Comparison of ENCODE assay signal across 8 cellular contexts in the genomic region with DNA sequence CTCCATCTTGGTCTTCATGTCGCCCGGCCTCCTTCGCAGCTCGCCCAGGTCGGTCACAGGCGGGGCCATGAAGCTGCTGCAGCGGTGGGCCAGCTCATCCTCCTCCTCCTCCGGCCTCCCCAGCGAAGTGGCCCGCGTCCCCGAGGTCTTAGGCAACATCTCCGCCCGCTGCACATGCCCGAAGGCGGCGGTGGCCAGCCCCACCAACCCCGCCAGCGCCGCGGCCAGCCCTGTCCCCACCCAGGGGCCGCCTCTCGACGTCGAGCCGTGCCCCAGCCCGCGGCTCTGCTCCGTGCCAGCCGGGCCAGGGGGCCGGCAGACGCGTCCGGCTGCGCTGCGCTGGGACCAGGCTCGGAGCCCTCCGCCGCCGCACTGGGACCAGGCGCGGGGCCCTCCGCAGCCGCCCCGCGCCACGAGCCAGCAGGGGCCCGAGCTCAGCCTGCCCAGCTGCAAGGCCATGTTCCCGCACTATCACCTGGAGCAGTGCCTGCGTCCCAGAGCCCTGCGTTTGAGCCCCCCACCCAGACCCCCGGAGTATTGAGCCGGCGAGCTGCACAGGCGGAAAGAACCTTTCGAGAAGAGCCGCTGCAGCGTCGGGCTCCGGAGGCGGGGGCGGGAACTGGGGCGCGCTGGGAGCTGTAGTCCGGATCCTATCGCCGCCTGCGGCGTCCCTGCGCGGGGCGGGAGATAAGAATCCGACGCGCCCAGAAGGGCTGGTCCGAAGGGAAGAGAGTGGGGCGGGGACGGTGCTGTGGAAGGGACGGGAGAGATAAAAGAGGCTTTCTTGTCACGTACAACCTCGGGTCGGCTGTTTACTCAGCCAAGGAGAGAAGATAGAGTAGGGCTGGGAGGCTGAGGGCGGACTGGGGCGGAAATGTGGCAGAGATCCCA. TPM values are rescaled to one million over a fixed set of nuclear protein-coding genes. Genes with fewer than 3 reads are reported as not detected.
DNase-seq lines count a peak whose midpoint lies in the region; ATAC-seq and TF ChIP-seq lines count a peak whose summit lies in the region.

A gene (minus strand): TSS at position 566 of the 891 bp plus-strand sequence. CDS start 107 bp downstream, at position 459.

- H3K4me1 ChIP-seq in left ventricle myocardium inferior: peaks cover 47% of the 10 kb centered on the region
- H3K4me1 ChIP-seq in psoas muscle: peaks cover 7% of the 10 kb centered on the region
- no peaks in the 10 kb centered on the region for H3K4me1 ChIP-seq in urinary bladder (ENCODE audit: insufficient read depth)

- in situ Hi-C loops in GM13977 (cut with MboI; ENCODE audit: low pct_unique_long_range_greater_than_20kb, low sequenced_read_pairs, unreplicated experiment): loop anchor here (25.0 kb wide), 1 partner anchor 556 kb away; a partner anchor contains a TSS

- peak within 1 kb of the TSS; percentile 83 for H3K27ac Mint-ChIP-seq in T-helper 1 cell treated with Interleukin-12 subunit alpha and Interleukin-12 subunit beta and Interleukin-4 antibody, amounts not matched to agents 30 μg/mL and 1 μg/mL, for 36 hours

- H3K9me3 ChIP-seq in left ventricle myocardium inferior (replicated peaks) (no peaks in the 10 kb centered on the region), psoas muscle (no peaks in the 10 kb centered on the region)

- H3K4me3 Mint-ChIP-seq in T-helper 1 cell treated with Interleukin-12 subunit alpha and Interleukin-12 subunit beta and Interleukin-4 antibody, amounts not matched to agents 30 μg/mL and 1 μg/mL, for 36 hours: peak within 1 kb of the TSS; percentile 96

- no peaks in the 10 kb centered on the region for H3K27me3 ChIP-seq in left ventricle myocardium inferior (ENCODE audit: low read depth)
- no peaks in the 10 kb centered on the region for H3K27me3 ChIP-seq in psoas muscle (ENCODE audit: insufficient read depth in 3 of 3, low read length in 2 of 3)

- peaks cover 5% of the 10 kb centered on the region for H3K9me3 Mint-ChIP-seq in T-helper 1 cell treated with Interleukin-12 subunit alpha and Interleukin-12 subunit beta and Interleukin-4 antibody, amounts not matched to agents 30 μg/mL and 1 μg/mL, for 36 hours

- H3K36me3 ChIP-seq in left ventricle myocardium inferior (peaks cover 23% of the 10 kb centered on the region), psoas muscle (ENCODE audit: insufficient read depth in 1 of 2, low read depth in 1 of 2) (peaks cover 3 to 31% of the 10 kb centered on the region in 2 donors), urinary bladder (ENCODE audit: insufficient read depth) (peaks cover 2% of the 10 kb centered on the region)

- H3K27ac ChIP-seq in left ventricle myocardium inferior (replicated peaks) (peak within 1 kb of the TSS; percentile 90), psoas muscle (peak within 1 kb of the TSS; percentile 66), urinary bladder (ENCODE audit: low read depth) (peak within 1 kb of the TSS; percentile 61)

- peak within 1 kb of the TSS; percentile 92 for H3K4me3 ChIP-seq in left ventricle myocardium inferior
- H3K4me3 ChIP-seq in psoas muscle: peak within 1 kb of the TSS; percentile 91
- H3K4me3 ChIP-seq in urinary bladder (ENCODE audit: low read depth, low read length): peak within 1 kb of the TSS; percentile 86

- intact Hi-C loops in left ventricle myocardium inferior (cut with micrococcal nuclease): loop anchor here (5.0 to 10.0 kb wide), 2 partner anchors 71 to 402 kb away; a partner anchor contains a TSS
- intact Hi-C loops in psoas muscle (cut with DNase I): loop anchor here in 1 of 2 donors (5.0 to 10.0 kb wide), 2 partner anchors 66 to 302 kb away; no protein-coding TSS in a partner anchor

- H3K36me3 Mint-ChIP-seq in T-helper 1 cell treated with Interleukin-12 subunit alpha and Interleukin-12 subunit beta and Interleukin-4 antibody, amounts not matched to agents 30 μg/mL and 1 μg/mL, for 36 hours (ENCODE audit: low read depth): peaks cover 21% of the 10 kb centered on the region

- ATAC-seq in HG02798 (IDR thresholded peaks at IDR 0.05; ENCODE audit: poor library complexity, unreplicated experiment): peak; percentile 96
- peak; percentile 92 to 99 (median 98) for ATAC-seq in psoas muscle

- peaks cover 4% of the 10 kb centered on the region for H3K27me3 Mint-ChIP-seq in T-helper 1 cell treated with Interleukin-12 subunit alpha and Interleukin-12 subunit beta and Interleukin-4 antibody, amounts not matched to agents 30 μg/mL and 1 μg/mL, for 36 hours (ENCODE audit: low read depth)

- TF ChIP-seq CTCF in GM13977 (IDR thresholded peaks at IDR 0.05; ENCODE audit: extremely low read depth, insufficient read depth, missing control alignments) (no peak), left ventricle myocardium inferior (IDR thresholded peaks at IDR 0.05; ENCODE audit: borderline replicate concordance) (no peak), psoas muscle (IDR thresholded peaks at IDR 0.05) (no peak)

- DNase-seq in GM13977 (ENCODE audit: low spot score) (peak; percentile 92), NCI-H1436 treated with DMSO at 0.1 percent for 48 hours (lab: John Stamatoyannopoulos, UW) (peak; percentile 41), amygdala (lab: John Stamatoyannopoulos, UW) (peak; percentile 61 to 92 (median 84)), left ventricle myocardium inferior (peak; percentile 88), psoas muscle (peak; percentile 89 to 92)

- WGBS in psoas muscle, 3 donors: 0 to 1% (median 0%) methylated on average over 74 to 84 of the region's 84 CpGs
- WGBS in urinary bladder: under 1% methylated on average over 84 of the region's 84 CpGs

- H3K4me1 Mint-ChIP-seq in T-helper 1 cell treated with Interleukin-12 subunit alpha and Interleukin-12 subunit beta and Interleukin-4 antibody, amounts not matched to agents 30 μg/mL and 1 μg/mL, for 36 hours (ENCODE audit: low read depth): peaks cover 49% of the 10 kb centered on the region

RNA-seq across cellular contexts. Expression of the gene that starts here (rescaled TPM):
- total RNA-seq in left ventricle myocardium inferior (12.8 TPM), psoas muscle (1 to 10 TPM; 6.1 to 9.4 (median 7.0) TPM), urinary bladder (16.2 TPM)
- polyA plus RNA-seq in psoas muscle (10 to 100 TPM in 1 of 3 donors, 1 to 10 TPM in 2; 5.8 to 16.4 (median 7.4) TPM), urinary bladder (12.4 TPM)

Comparison
In these comparisons a context has a peak if more than half of its experiments do, and no peak if none do; other contexts are left out.
1. Peak in every context shown above with its lines: DNase-seq, ATAC-seq, H3K4me3 ChIP-seq and H3K27ac ChIP-seq.
2. DNase-seq: peak in every context shown above with its lines; median percentile 92 in GM13977; 90 in psoas muscle; 88 in left ventricle myocardium inferior; 84 in amygdala; 41 in NCI-H1436 treated with DMSO at 0.1 percent for 48 hours.